ENCODE assay signal across 24 cellular contexts in genomic region chrX:142686653-142687283, GRCh38.
"Had no signal": no experiment of that assay in that cellular context is flagged by ENCODE, and none has a peak within 500 bp of the region (broad histone marks: within the 10 kb centered on the region; RNA-seq: fewer than 3 reads in every experiment).

No MANE protein-coding gene starts in this region.

- DNase-seq: activated B cell treated with CpG ODN at 0.5 μM for 24 hours; activated CD4-positive, alpha-beta T cell treated with anti-CD3 and anti-CD28 coated beads for 1 hour; activated CD4-positive, alpha-beta T cell treated with anti-CD3 and anti-CD28 coated beads, Interleukin-2, amount 10 ng/mL, durations not matched to agents 24 days and 14 days; activated CD4-positive, alpha-beta T cell treated with anti-CD3 and anti-CD28 coated beads, Interleukin-2, amount 50 U/mL, for 48 hours; activated CD8-positive, alpha-beta memory T cell treated with anti-CD3 and anti-CD28 coated beads, Interleukin-2, amount 10 ng/mL, durations not matched to agents 7 days and 5 days; activated effector memory CD4-positive, alpha-beta T cell treated with Interleukin-2 at 50 U/mL for 16 hours; activated naive CD4-positive, alpha-beta T cell; activated T-cell treated with anti-CD3 and anti-CD28 coated beads, Interleukin-2, amount 50 U/mL, for 24 hours; Kasumi-1; KBM-7; NCI-H1048; NCI-H1417; NCI-H1930; NCI-H2107; NCI-H2171 treated with DMSO at 0.1 percent for 48 hours; NCI-H226; NCI-H526; SHP77; T-helper 17 cell; T-helper 9 cell had no signal

- H3K4me1 Mint-ChIP-seq: activated B cell treated with CpG ODN at 0.5 μM for 24 hours; activated CD4-positive, alpha-beta T cell treated with anti-CD3 and anti-CD28 coated beads, Interleukin-2, amount 10 ng/mL, durations not matched to agents 24 days and 14 days; activated CD8-positive, alpha-beta memory T cell treated with anti-CD3 and anti-CD28 coated beads, Interleukin-2, amount 10 ng/mL, durations not matched to agents 7 days and 5 days; activated naive CD4-positive, alpha-beta T cell treated with anti-CD3 and anti-CD28 coated beads, Interleukin-2, amount 50 U/mL, for 24 hours; brain; T-helper 17 cell had no signal

- H3K4me3 Mint-ChIP-seq: activated B cell treated with CpG ODN at 0.5 μM for 24 hours; activated CD4-positive, alpha-beta T cell treated with anti-CD3 and anti-CD28 coated beads, Interleukin-2, amount 10 ng/mL, durations not matched to agents 24 days and 14 days; activated CD8-positive, alpha-beta memory T cell treated with anti-CD3 and anti-CD28 coated beads, Interleukin-2, amount 10 ng/mL, durations not matched to agents 7 days and 5 days; activated naive CD4-positive, alpha-beta T cell treated with anti-CD3 and anti-CD28 coated beads, Interleukin-2, amount 50 U/mL, for 24 hours; activated T-cell treated with anti-CD3 and anti-CD28 coated beads, Interleukin-2, amount 50 U/mL, for 24 hours; activated T-helper 1 cell treated with anti-CD3 and anti-CD28 coated beads, Interleukin-12 subunit alpha, Interleukin-12 subunit beta, Interleukin-2, Interleukin-4 antibody, amounts not matched to agents 30 ng/mL and 10 ng/mL and 1 ng/mL, durations not matched to agents 14 hours and 24 hours and 36 hours; brain; T-helper 17 cell had no signal

- H3K36me3 Mint-ChIP-seq: activated CD8-positive, alpha-beta memory T cell treated with anti-CD3 and anti-CD28 coated beads, Interleukin-2, amount 10 ng/mL, durations not matched to agents 7 days and 5 days; activated naive CD4-positive, alpha-beta T cell treated with anti-CD3 and anti-CD28 coated beads, Interleukin-2, amount 50 U/mL, for 24 hours; brain had no signal

- H3K27ac Mint-ChIP-seq: activated B cell treated with CpG ODN at 0.5 μM for 24 hours; activated CD4-positive, alpha-beta T cell treated with anti-CD3 and anti-CD28 coated beads, Interleukin-2, amount 10 ng/mL, durations not matched to agents 24 days and 14 days; activated CD8-positive, alpha-beta memory T cell treated with anti-CD3 and anti-CD28 coated beads, Interleukin-2, amount 10 ng/mL, durations not matched to agents 7 days and 5 days; activated naive CD4-positive, alpha-beta T cell treated with anti-CD3 and anti-CD28 coated beads, Interleukin-2, amount 50 U/mL, for 24 hours; activated T-cell treated with anti-CD3 and anti-CD28 coated beads, Interleukin-2, amount 50 U/mL, for 24 hours; activated T-helper 1 cell treated with anti-CD3 and anti-CD28 coated beads, Interleukin-12 subunit alpha, Interleukin-12 subunit beta, Interleukin-2, Interleukin-4 antibody, amounts not matched to agents 30 ng/mL and 10 ng/mL and 1 ng/mL, durations not matched to agents 14 hours and 24 hours and 36 hours; brain; T-helper 17 cell had no signal

- H3K9me3 ChIP-seq: ascending aorta had no signal

- H3K27me3 ChIP-seq: ascending aorta had no signal

- ATAC-seq: activated CD8-positive, alpha-beta memory T cell treated with anti-CD3 and anti-CD28 coated beads, Interleukin-2, amount 10 ng/mL, durations not matched to agents 7 days and 5 days; T-helper 17 cell had no signal

- H3K36me3 ChIP-seq: ascending aorta had no signal

- H3K4me3 ChIP-seq: ascending aorta had no signal

- H3K9me3 Mint-ChIP-seq: activated B cell treated with CpG ODN at 0.5 μM for 24 hours; activated CD4-positive, alpha-beta T cell treated with anti-CD3 and anti-CD28 coated beads, Interleukin-2, amount 10 ng/mL, durations not matched to agents 24 days and 14 days; activated naive CD4-positive, alpha-beta T cell treated with anti-CD3 and anti-CD28 coated beads, Interleukin-2, amount 50 U/mL, for 24 hours; activated T-cell treated with anti-CD3 and anti-CD28 coated beads, Interleukin-2, amount 50 U/mL, for 24 hours; activated T-helper 1 cell treated with anti-CD3 and anti-CD28 coated beads, Interleukin-12 subunit alpha, Interleukin-12 subunit beta, Interleukin-2, Interleukin-4 antibody, amounts not matched to agents 30 ng/mL and 10 ng/mL and 1 ng/mL, durations not matched to agents 14 hours and 24 hours and 36 hours had no signal

- H3K4me1 ChIP-seq: ascending aorta had no signal

- H3K27ac ChIP-seq: ascending aorta had no signal

- H3K27me3 Mint-ChIP-seq: activated B cell treated with CpG ODN at 0.5 μM for 24 hours; activated CD4-positive, alpha-beta T cell treated with anti-CD3 and anti-CD28 coated beads, Interleukin-2, amount 10 ng/mL, durations not matched to agents 24 days and 14 days; activated CD8-positive, alpha-beta memory T cell treated with anti-CD3 and anti-CD28 coated beads, Interleukin-2, amount 10 ng/mL, durations not matched to agents 7 days and 5 days; activated naive CD4-positive, alpha-beta T cell treated with anti-CD3 and anti-CD28 coated beads, Interleukin-2, amount 50 U/mL, for 24 hours; brain; T-helper 17 cell had no signal
